In the genomic region with DNA sequence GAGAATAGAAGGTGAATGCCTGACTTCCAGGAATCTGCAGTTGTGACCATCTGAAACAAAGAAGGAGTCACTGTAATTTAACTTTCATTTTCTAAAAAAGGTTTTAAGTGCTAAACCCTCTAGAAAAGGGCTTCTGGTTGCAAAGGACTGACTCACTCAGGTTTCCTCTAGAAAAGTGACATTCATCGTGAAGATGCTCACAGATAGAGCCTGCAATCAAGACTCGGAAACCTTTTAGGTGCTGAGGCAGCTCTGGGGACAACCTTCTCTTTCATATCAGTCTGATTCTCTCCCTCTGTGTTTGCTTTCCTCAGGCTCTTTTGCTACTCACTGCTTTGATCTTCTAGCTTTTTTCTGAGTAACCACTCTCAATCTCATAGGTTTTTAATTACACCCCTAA, we compare ENCODE assay signal across 1 cellular context.
TF ChIP-seq lines count a peak whose summit lies in the region.

No MANE protein-coding gene starts in this region.

TF ChIP-seq in GM23338, 12 proteins besides CTCF, POLR2A, EP300 and RAD21:
- TF ChIP-seq, protein P1, sequence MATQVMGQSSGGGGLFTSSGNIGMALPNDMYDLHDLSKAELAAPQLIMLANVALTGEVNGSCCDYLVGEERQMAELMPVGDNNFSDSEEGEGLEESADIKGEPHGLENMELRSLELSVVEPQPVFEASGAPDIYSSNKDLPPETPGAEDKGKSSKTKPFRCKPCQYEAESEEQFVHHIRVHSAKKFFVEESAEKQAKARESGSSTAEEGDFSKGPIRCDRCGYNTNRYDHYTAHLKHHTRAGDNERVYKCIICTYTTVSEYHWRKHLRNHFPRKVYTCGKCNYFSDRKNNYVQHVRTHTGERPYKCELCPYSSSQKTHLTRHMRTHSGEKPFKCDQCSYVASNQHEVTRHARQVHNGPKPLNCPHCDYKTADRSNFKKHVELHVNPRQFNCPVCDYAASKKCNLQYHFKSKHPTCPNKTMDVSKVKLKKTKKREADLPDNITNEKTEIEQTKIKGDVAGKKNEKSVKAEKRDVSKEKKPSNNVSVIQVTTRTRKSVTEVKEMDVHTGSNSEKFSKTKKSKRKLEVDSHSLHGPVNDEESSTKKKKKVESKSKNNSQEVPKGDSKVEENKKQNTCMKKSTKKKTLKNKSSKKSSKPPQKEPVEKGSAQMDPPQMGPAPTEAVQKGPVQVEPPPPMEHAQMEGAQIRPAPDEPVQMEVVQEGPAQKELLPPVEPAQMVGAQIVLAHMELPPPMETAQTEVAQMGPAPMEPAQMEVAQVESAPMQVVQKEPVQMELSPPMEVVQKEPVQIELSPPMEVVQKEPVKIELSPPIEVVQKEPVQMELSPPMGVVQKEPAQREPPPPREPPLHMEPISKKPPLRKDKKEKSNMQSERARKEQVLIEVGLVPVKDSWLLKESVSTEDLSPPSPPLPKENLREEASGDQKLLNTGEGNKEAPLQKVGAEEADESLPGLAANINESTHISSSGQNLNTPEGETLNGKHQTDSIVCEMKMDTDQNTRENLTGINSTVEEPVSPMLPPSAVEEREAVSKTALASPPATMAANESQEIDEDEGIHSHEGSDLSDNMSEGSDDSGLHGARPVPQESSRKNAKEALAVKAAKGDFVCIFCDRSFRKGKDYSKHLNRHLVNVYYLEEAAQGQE (IDR thresholded peaks at IDR 0.05; ENCODE audit: unreplicated experiment), result no peak
- TF ChIP-seq, protein P2, sequence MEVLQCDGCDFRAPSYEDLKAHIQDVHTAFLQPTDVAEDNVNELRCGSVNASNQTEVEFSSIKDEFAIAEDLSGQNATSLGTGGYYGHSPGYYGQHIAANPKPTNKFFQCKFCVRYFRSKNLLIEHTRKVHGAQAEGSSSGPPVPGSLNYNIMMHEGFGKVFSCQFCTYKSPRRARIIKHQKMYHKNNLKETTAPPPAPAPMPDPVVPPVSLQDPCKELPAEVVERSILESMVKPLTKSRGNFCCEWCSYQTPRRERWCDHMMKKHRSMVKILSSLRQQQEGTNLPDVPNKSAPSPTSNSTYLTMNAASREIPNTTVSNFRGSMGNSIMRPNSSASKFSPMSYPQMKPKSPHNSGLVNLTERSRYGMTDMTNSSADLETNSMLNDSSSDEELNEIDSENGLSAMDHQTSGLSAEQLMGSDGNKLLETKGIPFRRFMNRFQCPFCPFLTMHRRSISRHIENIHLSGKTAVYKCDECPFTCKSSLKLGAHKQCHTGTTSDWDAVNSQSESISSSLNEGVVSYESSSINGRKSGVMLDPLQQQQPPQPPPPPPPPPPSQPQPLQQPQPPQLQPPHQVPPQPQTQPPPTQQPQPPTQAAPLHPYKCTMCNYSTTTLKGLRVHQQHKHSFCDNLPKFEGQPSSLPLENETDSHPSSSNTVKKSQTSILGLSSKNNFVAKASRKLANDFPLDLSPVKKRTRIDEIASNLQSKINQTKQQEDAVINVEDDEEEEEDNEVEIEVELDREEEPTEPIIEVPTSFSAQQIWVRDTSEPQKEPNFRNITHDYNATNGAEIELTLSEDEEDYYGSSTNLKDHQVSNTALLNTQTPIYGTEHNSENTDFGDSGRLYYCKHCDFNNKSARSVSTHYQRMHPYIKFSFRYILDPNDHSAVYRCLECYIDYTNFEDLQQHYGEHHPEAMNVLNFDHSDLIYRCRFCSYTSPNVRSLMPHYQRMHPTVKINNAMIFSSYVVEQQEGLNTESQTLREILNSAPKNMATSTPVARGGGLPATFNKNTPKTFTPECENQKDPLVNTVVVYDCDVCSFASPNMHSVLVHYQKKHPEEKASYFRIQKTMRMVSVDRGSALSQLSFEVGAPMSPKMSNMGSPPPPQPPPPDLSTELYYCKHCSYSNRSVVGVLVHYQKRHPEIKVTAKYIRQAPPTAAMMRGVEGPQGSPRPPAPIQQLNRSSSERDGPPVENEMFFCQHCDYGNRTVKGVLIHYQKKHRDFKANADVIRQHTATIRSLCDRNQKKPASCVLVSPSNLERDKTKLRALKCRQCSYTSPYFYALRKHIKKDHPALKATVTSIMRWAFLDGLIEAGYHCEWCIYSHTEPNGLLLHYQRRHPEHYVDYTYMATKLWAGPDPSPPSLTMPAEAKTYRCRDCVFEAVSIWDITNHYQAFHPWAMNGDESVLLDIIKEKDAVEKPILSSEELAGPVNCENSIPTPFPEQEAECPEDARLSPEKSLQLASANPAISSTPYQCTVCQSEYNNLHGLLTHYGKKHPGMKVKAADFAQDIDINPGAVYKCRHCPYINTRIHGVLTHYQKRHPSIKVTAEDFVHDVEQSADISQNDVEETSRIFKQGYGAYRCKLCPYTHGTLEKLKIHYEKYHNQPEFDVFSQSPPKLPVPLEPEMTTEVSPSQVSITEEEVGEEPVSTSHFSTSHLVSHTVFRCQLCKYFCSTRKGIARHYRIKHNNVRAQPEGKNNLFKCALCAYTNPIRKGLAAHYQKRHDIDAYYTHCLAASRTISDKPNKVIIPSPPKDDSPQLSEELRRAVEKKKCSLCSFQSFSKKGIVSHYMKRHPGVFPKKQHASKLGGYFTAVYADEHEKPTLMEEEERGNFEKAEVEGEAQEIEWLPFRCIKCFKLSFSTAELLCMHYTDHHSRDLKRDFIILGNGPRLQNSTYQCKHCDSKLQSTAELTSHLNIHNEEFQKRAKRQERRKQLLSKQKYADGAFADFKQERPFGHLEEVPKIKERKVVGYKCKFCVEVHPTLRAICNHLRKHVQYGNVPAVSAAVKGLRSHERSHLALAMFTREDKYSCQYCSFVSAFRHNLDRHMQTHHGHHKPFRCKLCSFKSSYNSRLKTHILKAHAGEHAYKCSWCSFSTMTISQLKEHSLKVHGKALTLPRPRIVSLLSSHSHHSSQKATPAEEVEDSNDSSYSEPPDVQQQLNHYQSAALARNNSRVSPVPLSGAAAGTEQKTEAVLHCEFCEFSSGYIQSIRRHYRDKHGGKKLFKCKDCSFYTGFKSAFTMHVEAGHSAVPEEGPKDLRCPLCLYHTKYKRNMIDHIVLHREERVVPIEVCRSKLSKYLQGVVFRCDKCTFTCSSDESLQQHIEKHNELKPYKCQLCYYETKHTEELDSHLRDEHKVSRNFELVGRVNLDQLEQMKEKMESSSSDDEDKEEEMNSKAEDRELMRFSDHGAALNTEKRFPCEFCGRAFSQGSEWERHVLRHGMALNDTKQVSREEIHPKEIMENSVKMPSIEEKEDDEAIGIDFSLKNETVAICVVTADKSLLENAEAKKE (CRISPR knock-in tag; IDR thresholded peaks at IDR 0.05), result no peak
- TF ChIP-seq EZH2phosphoT487 (IDR thresholded peaks at IDR 0.05; ENCODE audit: unreplicated experiment), result no peak
- TF ChIP-seq ZNF331 (CRISPR knock-in tag; IDR thresholded peaks at IDR 0.05; ENCODE audit: low read depth), result no peak
- no peak for TF ChIP-seq CREB1 (CRISPR knock-in tag; IDR thresholded peaks at IDR 0.05; ENCODE audit: low read depth)
- TF ChIP-seq ETS1 (IDR thresholded peaks at IDR 0.05), result no peak
- no peak for TF ChIP-seq NANOG (IDR thresholded peaks at IDR 0.05; ENCODE audit: borderline replicate concordance)
- TF ChIP-seq STAT1 (IDR thresholded peaks at IDR 0.05; ENCODE audit: unreplicated experiment), result no peak
- no peak for TF ChIP-seq POLR2AphosphoS5 (IDR thresholded peaks at IDR 0.05; ENCODE audit: low read depth)
- no peak for TF ChIP-seq EZH2 (IDR thresholded peaks at IDR 0.05; ENCODE audit: low read depth, unreplicated experiment)
- no peak for TF ChIP-seq JUNB (IDR thresholded peaks at IDR 0.05; ENCODE audit: unreplicated experiment)
